In the genomic region with DNA sequence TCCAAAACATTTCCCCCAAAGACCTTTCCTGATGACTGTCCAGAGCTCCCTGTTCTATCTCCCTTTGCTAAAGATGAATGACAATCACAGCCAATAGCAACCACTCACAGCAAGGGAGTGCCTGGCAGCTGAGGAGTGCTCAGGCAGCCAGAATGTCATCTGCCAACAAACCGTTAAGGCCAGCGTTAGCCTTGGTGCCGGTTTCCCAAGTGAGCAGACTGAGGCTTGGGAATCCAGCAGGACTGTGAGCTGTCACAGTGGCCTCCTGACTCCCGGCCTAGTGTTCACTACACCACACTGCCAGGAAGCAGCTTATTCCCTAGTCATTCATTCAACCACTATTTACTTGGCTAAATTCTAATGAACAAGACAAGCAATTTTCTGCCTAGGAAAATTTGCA, we compare ENCODE assay signal across 14 cellular contexts. TPM values are rescaled to one million over a fixed set of nuclear protein-coding genes. Genes with fewer than 3 reads are reported as not detected.
DNase-seq lines count a peak whose midpoint lies in the region; ATAC-seq and TF ChIP-seq lines count a peak whose summit lies in the region.
"Had no signal": no experiment of that assay in that cellular context is flagged by ENCODE, and none has a peak within 500 bp of the region (broad histone marks: within the 10 kb centered on the region; RNA-seq: fewer than 3 reads in every experiment).

No MANE protein-coding gene starts in this region.

- intact Hi-C loops in testis (cut with DNase I; ENCODE audit: low total_unique reads): no loop called here

- 42 to 63% methylated on average over 4 of the region's 4 CpGs for WGBS in testis, 2 donors

- DNase-seq in activated T-cell treated with anti-CD3 and anti-CD28 coated beads, Interleukin-2, amount 50 U/mL, for 72 hours: no peak
- DNase-seq in activated T-cell treated with anti-CD3 and anti-CD28 coated beads, Interleukin-2, amount 50 U/mL, for 4 hours: no peak
- DNase-seq in cerebellar cortex (ENCODE audit: low spot score): peak; percentile 97
- DNase-seq in left lobe of liver (ENCODE audit: low spot score): no peak
- peak; percentile 75 for DNase-seq in testis
- DNase-seq in NCI-H510A treated with DMSO at 0.1 percent for 48 hours (lab: John Stamatoyannopoulos, UW): no peak
- DNase-seq in central memory CD4-positive, alpha-beta T cell: no peak
- DNase-seq in NCI-H1105 treated with DMSO at 0.1 percent for 48 hours (lab: John Stamatoyannopoulos, UW): no peak
- DNase-seq: EL had no signal

- H3K4me3 Mint-ChIP-seq in activated T-cell treated with anti-CD3 and anti-CD28 coated beads, Interleukin-2, amount 50 U/mL, for 72 hours: no peak overlapping the region
- no peak overlapping the region for H3K4me3 Mint-ChIP-seq in activated T-cell treated with anti-CD3 and anti-CD28 coated beads, Interleukin-2, amount 50 U/mL, for 4 hours

- H3K36me3 Mint-ChIP-seq in activated T-cell treated with anti-CD3 and anti-CD28 coated beads, Interleukin-2, amount 50 U/mL, for 72 hours (ENCODE audit: insufficient read depth in 2 of 2): peaks cover 4 to 8% of the 10 kb centered on the region in 2 donors
- peaks cover 11% of the 10 kb centered on the region for H3K36me3 Mint-ChIP-seq in activated T-cell treated with anti-CD3 and anti-CD28 coated beads, Interleukin-2, amount 50 U/mL, for 4 hours (ENCODE audit: insufficient read depth)

- no peaks in the 10 kb centered on the region for H3K9me3 ChIP-seq in testis
- H3K9me3 ChIP-seq: breast epithelium, prostate gland had no signal

- peak overlapping the region; percentile 55 for H3K27ac Mint-ChIP-seq in activated T-cell treated with anti-CD3 and anti-CD28 coated beads, Interleukin-2, amount 50 U/mL, for 72 hours

- peaks cover 50% of the 10 kb centered on the region for H3K4me1 ChIP-seq in testis
- H3K4me1 ChIP-seq: breast epithelium, prostate gland had no signal

- peaks cover 66% of the 10 kb centered on the region for H3K4me1 Mint-ChIP-seq in activated T-cell treated with anti-CD3 and anti-CD28 coated beads, Interleukin-2, amount 50 U/mL, for 72 hours (ENCODE audit: low read depth)
- H3K4me1 Mint-ChIP-seq in activated T-cell treated with anti-CD3 and anti-CD28 coated beads, Interleukin-2, amount 50 U/mL, for 4 hours (ENCODE audit: low read depth): peaks cover 77% of the 10 kb centered on the region

- TF ChIP-seq POLR2A in testis (IDR thresholded peaks at IDR 0.05): no peak

- H3K27ac ChIP-seq in testis: peak overlapping the region in 1 of 2 donors; percentile 50
- H3K27ac ChIP-seq: breast epithelium, prostate gland had no signal

- ATAC-seq in activated T-cell treated with anti-CD3 and anti-CD28 coated beads, Interleukin-2, amount 50 U/mL, for 72 hours (replicated peaks in 1 of 2): no peak
- ATAC-seq in activated T-cell treated with anti-CD3 and anti-CD28 coated beads, Interleukin-2, amount 50 U/mL, for 4 hours: no peak
- ATAC-seq in left lobe of liver: peak; percentile 51

- no peaks in the 10 kb centered on the region for H3K27me3 Mint-ChIP-seq in activated T-cell treated with anti-CD3 and anti-CD28 coated beads, Interleukin-2, amount 50 U/mL, for 72 hours (ENCODE audit: low read depth)
- no peaks in the 10 kb centered on the region for H3K27me3 Mint-ChIP-seq in activated T-cell treated with anti-CD3 and anti-CD28 coated beads, Interleukin-2, amount 50 U/mL, for 4 hours (ENCODE audit: low read depth)

- no peaks in the 10 kb centered on the region for H3K36me3 ChIP-seq in testis (ENCODE audit: low read depth, missing control alignments)
- H3K36me3 ChIP-seq: breast epithelium, prostate gland had no signal

- H3K27me3 ChIP-seq in testis: no peaks in the 10 kb centered on the region
- H3K27me3 ChIP-seq: breast epithelium had no signal

- TF ChIP-seq CTCF in testis (IDR thresholded peaks at IDR 0.05): no peak

- H3K4me3 ChIP-seq in testis: no peak overlapping the region
- H3K4me3 ChIP-seq: breast epithelium, prostate gland had no signal

- no peaks in the 10 kb centered on the region for H3K9me3 Mint-ChIP-seq in activated T-cell treated with anti-CD3 and anti-CD28 coated beads, Interleukin-2, amount 50 U/mL, for 72 hours
- H3K9me3 Mint-ChIP-seq in activated T-cell treated with anti-CD3 and anti-CD28 coated beads, Interleukin-2, amount 50 U/mL, for 4 hours: no peaks in the 10 kb centered on the region

RNA-seq across cellular contexts. Expression of a gene that starts 24.7 kb away (rescaled TPM):
- total RNA-seq in activated T-cell treated with anti-CD3 and anti-CD28 coated beads, Interleukin-2, amount 50 U/mL, for 72 hours: 100 to 1,000 TPM; 126 to 134 TPM
- total RNA-seq in activated T-cell treated with anti-CD3 and anti-CD28 coated beads, Interleukin-2, amount 50 U/mL, for 4 hours: 10 to 100 TPM; 62.1 to 79.0 (median 72.6) TPM
- 9.1 TPM for total RNA-seq in left lobe of liver
- total RNA-seq in testis: 100 to 1,000 TPM; 142 to 148 TPM
- 48.8 TPM for polyA plus RNA-seq in testis (ENCODE audit: insufficient read depth, low read depth, low replicate concordance)

RNA-seq across cellular contexts. Expression of a gene that starts 30.6 kb away (rescaled TPM):
- not detected for total RNA-seq in activated T-cell treated with anti-CD3 and anti-CD28 coated beads, Interleukin-2, amount 50 U/mL, for 72 hours
- total RNA-seq in activated T-cell treated with anti-CD3 and anti-CD28 coated beads, Interleukin-2, amount 50 U/mL, for 4 hours: not detected
- not detected for total RNA-seq in left lobe of liver
- total RNA-seq in testis: 1 to 10 TPM; 5.5 to 5.7 TPM
- 11.7 TPM for polyA plus RNA-seq in testis (ENCODE audit: insufficient read depth, low read depth, low replicate concordance)
- total RNA-seq: A673, breast epithelium, lower leg skin, prostate gland, temporal lobe had no signal

Comparison
In these comparisons a context has a peak if more than half of its experiments do, and no peak if none do; other contexts are left out.
1. DNase-seq: peak in cerebellar cortex (single experiment) and testis (single experiment); none in activated T-cell treated with anti-CD3 and anti-CD28 coated beads, Interleukin-2, amount 50 U/mL, for 72 hours (0 of 2), activated T-cell treated with anti-CD3 and anti-CD28 coated beads, Interleukin-2, amount 50 U/mL, for 4 hours (single experiment), left lobe of liver (single experiment), NCI-H510A treated with DMSO at 0.1 percent for 48 hours (single experiment), central memory CD4-positive, alpha-beta T cell (single experiment) and NCI-H1105 treated with DMSO at 0.1 percent for 48 hours (single experiment).